Comparison of ENCODE assay signal across 10 cellular contexts in genomic region chr3:133330043-133330442, GRCh38.
DNase-seq lines count a peak whose midpoint lies in the region; ATAC-seq and TF ChIP-seq lines count a peak whose summit lies in the region.
"Had no signal": no experiment of that assay in that cellular context is flagged by ENCODE, and none has a peak within 500 bp of the region (broad histone marks: within the 10 kb centered on the region; RNA-seq: fewer than 3 reads in every experiment).

No MANE protein-coding gene starts in this region.

- no peak for ATAC-seq in activated CD8-positive, alpha-beta T cell treated with anti-CD3 and anti-CD28 coated beads for 36 hours
- ATAC-seq in HG03571 (IDR thresholded peaks at IDR 0.05; ENCODE audit: unreplicated experiment): no peak

- H3K4me1 Mint-ChIP-seq in glutamatergic neuron (ENCODE audit: low read depth, unreplicated experiment): peaks cover 6% of the 10 kb centered on the region
- peaks cover 8% of the 10 kb centered on the region for H3K4me1 Mint-ChIP-seq in progenitor cell of endocrine pancreas (ENCODE audit: low read depth)
- H3K4me1 Mint-ChIP-seq in activated CD8-positive, alpha-beta T cell treated with anti-CD3 and anti-CD28 coated beads for 36 hours (ENCODE audit: low read depth): no peaks in the 10 kb centered on the region
- H3K4me1 Mint-ChIP-seq in activated T-helper 2 cell treated with anti-CD3 and anti-CD28 coated beads, Interferon-gamma antibody, Interleukin-2, Interleukin-4, amounts not matched to agents 10 μg/mL and 5 μg/mL and 100 μg/mL, durations not matched to agents 14 hours and 24 hours and 36 hours (ENCODE audit: low read depth): no peaks in the 10 kb centered on the region

- intact Hi-C loops in activated CD8-positive, alpha-beta T cell treated with anti-CD3 and anti-CD28 coated beads for 36 hours (cut with micrococcal nuclease): no loop called here
- intact Hi-C loops in activated T-helper 2 cell treated with anti-CD3 and anti-CD28 coated beads, Interferon-gamma antibody, Interleukin-2, Interleukin-4, amounts not matched to agents 10 μg/mL and 5 μg/mL and 100 μg/mL, durations not matched to agents 14 hours and 24 hours and 36 hours (cut with micrococcal nuclease): no loop called here

- H3K4me3 Mint-ChIP-seq in glutamatergic neuron (ENCODE audit: unreplicated experiment): no peak overlapping the region
- H3K4me3 Mint-ChIP-seq in progenitor cell of endocrine pancreas (ENCODE audit: low read depth): no peak overlapping the region
- no peak overlapping the region for H3K4me3 Mint-ChIP-seq in activated CD8-positive, alpha-beta T cell treated with anti-CD3 and anti-CD28 coated beads for 36 hours
- no peak overlapping the region for H3K4me3 Mint-ChIP-seq in activated T-helper 2 cell treated with anti-CD3 and anti-CD28 coated beads, Interferon-gamma antibody, Interleukin-2, Interleukin-4, amounts not matched to agents 10 μg/mL and 5 μg/mL and 100 μg/mL, durations not matched to agents 14 hours and 24 hours and 36 hours (ENCODE audit: low read depth)
- H3K4me3 Mint-ChIP-seq: dendritic cell treated with granulocyte-macrophage colony-stimulating factor and Interleukin-4, amounts not matched to agents 40 ng/mL and 50 ng/mL, for 4 days had no signal

- peak overlapping the region; percentile 5 for H3K27ac Mint-ChIP-seq in glutamatergic neuron (ENCODE audit: unreplicated experiment)
- H3K27ac Mint-ChIP-seq in progenitor cell of endocrine pancreas: no peak overlapping the region
- H3K27ac Mint-ChIP-seq in activated CD8-positive, alpha-beta T cell treated with anti-CD3 and anti-CD28 coated beads for 36 hours: no peak overlapping the region
- no peak overlapping the region for H3K27ac Mint-ChIP-seq in activated T-helper 2 cell treated with anti-CD3 and anti-CD28 coated beads, Interferon-gamma antibody, Interleukin-2, Interleukin-4, amounts not matched to agents 10 μg/mL and 5 μg/mL and 100 μg/mL, durations not matched to agents 14 hours and 24 hours and 36 hours
- H3K27ac Mint-ChIP-seq: dendritic cell treated with granulocyte-macrophage colony-stimulating factor and Interleukin-4, amounts not matched to agents 40 ng/mL and 50 ng/mL, for 4 days had no signal

- CTCF ChIA-PET in HEK293T (lab: Yijun Ruan, JAX): no interaction called here
- CTCF ChIA-PET in activated CD8-positive, alpha-beta T cell treated with anti-CD3 and anti-CD28 coated beads for 36 hours (lab: Charles Lee): interaction anchor here (1.5 kb wide), 1 partner anchor 9 kb away, joined by 4 read pairs; no protein-coding TSS in a partner anchor

- peak; percentile 18 for DNase-seq in COLO668 (lab: John Stamatoyannopoulos, UW; ENCODE audit: unreplicated experiment)
- DNase-seq in HEK293T (ENCODE audit: extremely low spot score): peak; percentile 26
- peak; percentile 77 for DNase-seq in NCI-H69 (lab: John Stamatoyannopoulos, UW)
- DNase-seq in glutamatergic neuron: peak; percentile 48
- no peak for DNase-seq in progenitor cell of endocrine pancreas (ENCODE audit: low spot score, unreplicated experiment)
- DNase-seq in activated CD8-positive, alpha-beta T cell treated with anti-CD3 and anti-CD28 coated beads for 36 hours: no peak
- DNase-seq in activated T-helper 2 cell treated with anti-CD3 and anti-CD28 coated beads, Interferon-gamma antibody, Interleukin-2, Interleukin-4, amounts not matched to agents 10 μg/mL and 5 μg/mL and 100 μg/mL, durations not matched to agents 14 hours and 24 hours and 36 hours (ENCODE audit: low spot score): no peak
- DNase-seq: Right ventricle myocardium superior had no signal

- TF ChIP-seq CTCF in glutamatergic neuron (IDR thresholded peaks at IDR 0.05; ENCODE audit: partially characterized antibody, unreplicated experiment): no peak
- no peak for TF ChIP-seq CTCF in progenitor cell of endocrine pancreas (IDR thresholded peaks at IDR 0.05; ENCODE audit: unreplicated experiment)
- no peak for TF ChIP-seq CTCF in activated CD8-positive, alpha-beta T cell treated with anti-CD3 and anti-CD28 coated beads for 36 hours (IDR thresholded peaks at IDR 0.05)

- H3K36me3 Mint-ChIP-seq in glutamatergic neuron (ENCODE audit: unreplicated experiment): no peaks in the 10 kb centered on the region
- no peaks in the 10 kb centered on the region for H3K36me3 Mint-ChIP-seq in progenitor cell of endocrine pancreas (ENCODE audit: insufficient read depth)
- no peaks in the 10 kb centered on the region for H3K36me3 Mint-ChIP-seq in activated CD8-positive, alpha-beta T cell treated with anti-CD3 and anti-CD28 coated beads for 36 hours (ENCODE audit: low read depth)
- no peaks in the 10 kb centered on the region for H3K36me3 Mint-ChIP-seq in activated T-helper 2 cell treated with anti-CD3 and anti-CD28 coated beads, Interferon-gamma antibody, Interleukin-2, Interleukin-4, amounts not matched to agents 10 μg/mL and 5 μg/mL and 100 μg/mL, durations not matched to agents 14 hours and 24 hours and 36 hours (ENCODE audit: low read depth)

- peaks cover under 1% of the 10 kb centered on the region for H3K9me3 Mint-ChIP-seq in glutamatergic neuron (ENCODE audit: unreplicated experiment)
- peaks cover under 1% of the 10 kb centered on the region for H3K9me3 Mint-ChIP-seq in progenitor cell of endocrine pancreas (ENCODE audit: low read depth)
- no peaks in the 10 kb centered on the region for H3K9me3 Mint-ChIP-seq in activated CD8-positive, alpha-beta T cell treated with anti-CD3 and anti-CD28 coated beads for 36 hours
- no peaks in the 10 kb centered on the region for H3K9me3 Mint-ChIP-seq in activated T-helper 2 cell treated with anti-CD3 and anti-CD28 coated beads, Interferon-gamma antibody, Interleukin-2, Interleukin-4, amounts not matched to agents 10 μg/mL and 5 μg/mL and 100 μg/mL, durations not matched to agents 14 hours and 24 hours and 36 hours
- H3K9me3 Mint-ChIP-seq: dendritic cell treated with granulocyte-macrophage colony-stimulating factor and Interleukin-4, amounts not matched to agents 40 ng/mL and 50 ng/mL, for 4 days had no signal

- H3K27me3 Mint-ChIP-seq in glutamatergic neuron (ENCODE audit: unreplicated experiment) (no peaks in the 10 kb centered on the region), progenitor cell of endocrine pancreas (no peaks in the 10 kb centered on the region)
- no peaks in the 10 kb centered on the region for H3K27me3 Mint-ChIP-seq in activated CD8-positive, alpha-beta T cell treated with anti-CD3 and anti-CD28 coated beads for 36 hours
- peaks cover 9% of the 10 kb centered on the region for H3K27me3 Mint-ChIP-seq in activated T-helper 2 cell treated with anti-CD3 and anti-CD28 coated beads, Interferon-gamma antibody, Interleukin-2, Interleukin-4, amounts not matched to agents 10 μg/mL and 5 μg/mL and 100 μg/mL, durations not matched to agents 14 hours and 24 hours and 36 hours (ENCODE audit: low read depth)
- H3K27me3 Mint-ChIP-seq: dendritic cell treated with granulocyte-macrophage colony-stimulating factor and Interleukin-4, amounts not matched to agents 40 ng/mL and 50 ng/mL, for 4 days had no signal

- POLR2A ChIA-PET in HEK293T (lab: Yijun Ruan, JAX): no interaction called here
- POLR2A ChIA-PET in activated CD8-positive, alpha-beta T cell treated with anti-CD3 and anti-CD28 coated beads for 36 hours (lab: Charles Lee): no interaction called here

TF ChIP-seq in HEK293T, 16 proteins besides CTCF, POLR2A, EP300 and RAD21:
- TF ChIP-seq SUZ12 (IDR thresholded peaks at IDR 0.05) (no peak), CTBP1 (IDR thresholded peaks at IDR 0.05; ENCODE audit: borderline replicate concordance) (no peak), L3MBTL2 (conservative IDR thresholded peaks at IDR 0.05) (no peak), SP1 (IDR thresholded peaks at IDR 0.05) (no peak), ELF4 (IDR thresholded peaks at IDR 0.05) (no peak)

Comparison
In these comparisons a context has a peak if more than half of its experiments do, and no peak if none do; other contexts are left out.
1. DNase-seq: peak in COLO668 (single experiment), HEK293T (single experiment), NCI-H69 (single experiment) and glutamatergic neuron (single experiment); none in progenitor cell of endocrine pancreas (single experiment), activated CD8-positive, alpha-beta T cell treated with anti-CD3 and anti-CD28 coated beads for 36 hours (single experiment) and activated T-helper 2 cell treated with anti-CD3 and anti-CD28 coated beads, Interferon-gamma antibody, Interleukin-2, Interleukin-4, amounts not matched to agents 10 μg/mL and 5 μg/mL and 100 μg/mL, durations not matched to agents 14 hours and 24 hours and 36 hours (single experiment).